Comparison of ENCODE assay signal across 12 cellular contexts in genomic region chr3:72134989-72135451, GRCh38.
DNase-seq lines count a peak whose midpoint lies in the region; ATAC-seq and TF ChIP-seq lines count a peak whose summit lies in the region.
"Had no signal": no experiment of that assay in that cellular context is flagged by ENCODE, and none has a peak within 500 bp of the region (broad histone marks: within the 10 kb centered on the region; RNA-seq: fewer than 3 reads in every experiment).

No MANE protein-coding gene starts in this region.

- CTCF ChIA-PET in activated naive CD4-positive, alpha-beta T cell treated with anti-CD3 and anti-CD28 coated beads for 36 hours (lab: Charles Lee), result interaction anchor here (0.6 to 1.1 kb wide), 2 partner anchors 40 to 259 kb away, joined by 3 read pairs; no protein-coding TSS in a partner anchor
- CTCF ChIA-PET in WTC11 (lab: Charles Lee), result interaction anchor here (0.6 kb wide), 1 partner anchor 562 kb away, joined by 3 read pairs; no protein-coding TSS in a partner anchor

- peak; percentile 44 for ATAC-seq in HG02798 (IDR thresholded peaks at IDR 0.05; ENCODE audit: poor library complexity, unreplicated experiment)
- peak; percentile 39 for ATAC-seq in WTC11
- peak; percentile 73 for ATAC-seq in stimulated activated naive B cell treated with anti-CD40 and anti-IgM and Interleukin-4, amounts not matched to agents 10 μg/mL and 1 μg/mL and 100 μg/mL, for 72 hours (replicated peaks)

- H3K4me3 Mint-ChIP-seq in activated naive CD4-positive, alpha-beta T cell treated with anti-CD3 and anti-CD28 coated beads for 36 hours, result peak overlapping the region; percentile 49
- no peak overlapping the region for H3K4me3 Mint-ChIP-seq in WTC11
- peak overlapping the region; percentile 59 to 67 for H3K4me3 Mint-ChIP-seq in stimulated activated naive B cell treated with anti-CD40 and anti-IgM and Interleukin-4, amounts not matched to agents 10 μg/mL and 1 μg/mL and 100 μg/mL, for 72 hours

- H3K27ac Mint-ChIP-seq in activated naive CD4-positive, alpha-beta T cell treated with anti-CD3 and anti-CD28 coated beads for 36 hours, result peak overlapping the region; percentile 78
- no peak overlapping the region for H3K27ac Mint-ChIP-seq in WTC11
- peak overlapping the region; percentile 92 for H3K27ac Mint-ChIP-seq in stimulated activated naive B cell treated with anti-CD40 and anti-IgM and Interleukin-4, amounts not matched to agents 10 μg/mL and 1 μg/mL and 100 μg/mL, for 72 hours

- intact Hi-C loops in activated naive CD4-positive, alpha-beta T cell treated with anti-CD3 and anti-CD28 coated beads for 36 hours (cut with micrococcal nuclease), result loop anchor here (1.0 to 5.0 kb wide), 6 partner anchors 125 to 737 kb away; no protein-coding TSS in a partner anchor

- H3K27me3 Mint-ChIP-seq in activated naive CD4-positive, alpha-beta T cell treated with anti-CD3 and anti-CD28 coated beads for 36 hours (ENCODE audit: low read depth), result peaks cover 4% of the 10 kb centered on the region
- 0 out of 2 replicates have a peak, but pooled peaks cover 2% of the 10 kb centered on the region for H3K27me3 Mint-ChIP-seq in WTC11 (ENCODE audit: low read depth)
- H3K27me3 Mint-ChIP-seq in stimulated activated naive B cell treated with anti-CD40 and anti-IgM and Interleukin-4, amounts not matched to agents 10 μg/mL and 1 μg/mL and 100 μg/mL, for 72 hours, result peaks cover 5 to 9% of the 10 kb centered on the region in 2 donors

- no peak for TF ChIP-seq CTCF in WTC11 (IDR thresholded peaks at IDR 0.05)

- H3K36me3 Mint-ChIP-seq in activated naive CD4-positive, alpha-beta T cell treated with anti-CD3 and anti-CD28 coated beads for 36 hours (ENCODE audit: low read depth), result no peaks in the 10 kb centered on the region
- no peaks in the 10 kb centered on the region for H3K36me3 Mint-ChIP-seq in WTC11
- peaks cover 0 to 6% of the 10 kb centered on the region in 2 donors for H3K36me3 Mint-ChIP-seq in stimulated activated naive B cell treated with anti-CD40 and anti-IgM and Interleukin-4, amounts not matched to agents 10 μg/mL and 1 μg/mL and 100 μg/mL, for 72 hours

- peaks cover 47% of the 10 kb centered on the region for H3K4me1 Mint-ChIP-seq in activated naive CD4-positive, alpha-beta T cell treated with anti-CD3 and anti-CD28 coated beads for 36 hours (ENCODE audit: low read depth)
- peaks cover 25% of the 10 kb centered on the region for H3K4me1 Mint-ChIP-seq in WTC11
- H3K4me1 Mint-ChIP-seq in stimulated activated naive B cell treated with anti-CD40 and anti-IgM and Interleukin-4, amounts not matched to agents 10 μg/mL and 1 μg/mL and 100 μg/mL, for 72 hours, result peaks cover 51 to 63% of the 10 kb centered on the region in 2 donors

- POLR2A ChIA-PET in WTC11 (lab: Charles Lee), result no interaction called here

- no peaks in the 10 kb centered on the region for H3K9me3 Mint-ChIP-seq in activated naive CD4-positive, alpha-beta T cell treated with anti-CD3 and anti-CD28 coated beads for 36 hours
- H3K9me3 Mint-ChIP-seq in WTC11, result peaks cover 11% of the 10 kb centered on the region
- H3K9me3 Mint-ChIP-seq in stimulated activated naive B cell treated with anti-CD40 and anti-IgM and Interleukin-4, amounts not matched to agents 10 μg/mL and 1 μg/mL and 100 μg/mL, for 72 hours, result peaks cover 3 to 8% of the 10 kb centered on the region in 2 donors

- DNase-seq in activated naive CD4-positive, alpha-beta T cell treated with anti-CD3 and anti-CD28 coated beads for 36 hours, result peak; percentile 18
- no peak for DNase-seq in activated naive CD4-positive, alpha-beta T cell treated with anti-CD3 and anti-CD28 coated beads, Interleukin-2, amount 50 U/mL, for 16 hours
- DNase-seq in WTC11 (ENCODE audit: low spot score), result no peak
- peak; percentile 39 for DNase-seq in stimulated activated naive B cell treated with anti-CD40 and anti-IgM and Interleukin-4, amounts not matched to agents 10 μg/mL and 1 μg/mL and 100 μg/mL, for 72 hours
- DNase-seq in SW480 (ENCODE audit: low spot score), result no peak
- DNase-seq in NCI-H1436 treated with DMSO at 0.1 percent for 48 hours (lab: John Stamatoyannopoulos, UW), result no peak
- no peak for DNase-seq in NCI-H345 (lab: John Stamatoyannopoulos, UW)
- DNase-seq: GM23248; PC-9; stimulated activated naive CD4-positive, alpha-beta T cell treated with Interleukin-2 at 50 U/mL for 16 hours; WERI-Rb-1 had no signal

TF ChIP-seq in WTC11, 78 proteins besides CTCF, POLR2A, EP300 and RAD21:
- TF ChIP-seq KAT7 (CRISPR knock-in tag; IDR thresholded peaks at IDR 0.05; ENCODE audit: borderline replicate concordance) (no peak), SOX15 (CRISPR knock-in tag; IDR thresholded peaks at IDR 0.05) (no peak), FOXP1 (CRISPR knock-in tag; IDR thresholded peaks at IDR 0.05; ENCODE audit: borderline replicate concordance) (no peak), ERG (CRISPR knock-in tag; IDR thresholded peaks at IDR 0.05) (no peak), ZNF671 (CRISPR knock-in tag; IDR thresholded peaks at IDR 0.05) (no peak), SMAD4 (CRISPR knock-in tag; IDR thresholded peaks at IDR 0.05) (no peak), HMGA2 (CRISPR knock-in tag; IDR thresholded peaks at IDR 0.05) (no peak), ZNF423 (CRISPR knock-in tag; IDR thresholded peaks at IDR 0.05) (no peak), NR1H2 (CRISPR knock-in tag; IDR thresholded peaks at IDR 0.05) (no peak), ESRRA (CRISPR knock-in tag; IDR thresholded peaks at IDR 0.05; ENCODE audit: borderline replicate concordance) (no peak), IRF2 (CRISPR knock-in tag; IDR thresholded peaks at IDR 0.05; ENCODE audit: borderline replicate concordance, low read depth) (no peak), ZMAT4 (CRISPR knock-in tag; IDR thresholded peaks at IDR 0.05) (no peak), E2F4 (CRISPR knock-in tag; IDR thresholded peaks at IDR 0.05; ENCODE audit: borderline replicate concordance, low read depth) (no peak), CREB1 (CRISPR knock-in tag; IDR thresholded peaks at IDR 0.05) (no peak), ELF4 (CRISPR knock-in tag; IDR thresholded peaks at IDR 0.05; ENCODE audit: low read depth) (no peak), JAZF1 (CRISPR knock-in tag; IDR thresholded peaks at IDR 0.05) (no peak)

Comparison
In these comparisons a context has a peak if more than half of its experiments do, and no peak if none do; other contexts are left out.
1. DNase-seq: peak in activated naive CD4-positive, alpha-beta T cell treated with anti-CD3 and anti-CD28 coated beads for 36 hours (single experiment) and stimulated activated naive B cell treated with anti-CD40 and anti-IgM and Interleukin-4, amounts not matched to agents 10 μg/mL and 1 μg/mL and 100 μg/mL, for 72 hours (single experiment); none in activated naive CD4-positive, alpha-beta T cell treated with anti-CD3 and anti-CD28 coated beads, Interleukin-2, amount 50 U/mL, for 16 hours (single experiment), WTC11 (single experiment), SW480 (single experiment), NCI-H1436 treated with DMSO at 0.1 percent for 48 hours (single experiment) and NCI-H345 (single experiment).
2. Peak in every context shown above with its lines, with median percentiles within 50 percentile points of each other: ATAC-seq.